31 cellular contexts compared by ENCODE assay signal in genomic region chr17:19372439-19372838, GRCh38. TPM values are rescaled to one million over a fixed set of nuclear protein-coding genes. Genes with fewer than 3 reads are reported as not detected.
A peak's percentile ranks its signal among the peaks of the same experiment; 100 is the strongest.
DNase-seq lines count a peak whose midpoint lies in the region; ATAC-seq and TF ChIP-seq lines count a peak whose summit lies in the region.
"Had no signal": no experiment of that assay in that cellular context is flagged by ENCODE, and none has a peak within 500 bp of the region (broad histone marks: within the 10 kb centered on the region; RNA-seq: fewer than 3 reads in every experiment).

No MANE protein-coding gene starts in this region.

- no peaks in the 10 kb centered on the region for H3K9me3 ChIP-seq in esophagus squamous epithelium
- no peaks in the 10 kb centered on the region for H3K9me3 ChIP-seq in WERI-Rb-1 (ENCODE audit: severe bottlenecking)
- H3K9me3 ChIP-seq: breast epithelium, Caco-2, colonic mucosa, prostate gland, right lobe of liver, thyroid gland had no signal

- POLR2A ChIA-PET in WTC11 (lab: Charles Lee), result no interaction called here

- peaks cover 0 to 50% (median 23%) of the 10 kb centered on the region in 3 donors for H3K4me1 ChIP-seq in esophagus squamous epithelium
- H3K4me1 ChIP-seq: breast epithelium had no signal

- peaks cover 86% of the 10 kb centered on the region for H3K4me1 Mint-ChIP-seq in activated naive CD4-positive, alpha-beta T cell treated with anti-CD3 and anti-CD28 coated beads, Interleukin-2, amount 10 ng/mL, durations not matched to agents 7 days and 5 days
- H3K4me1 Mint-ChIP-seq in activated naive CD4-positive, alpha-beta T cell treated with anti-CD3 and anti-CD28 coated beads for 36 hours (ENCODE audit: low read depth), result peaks cover 30% of the 10 kb centered on the region
- H3K4me1 Mint-ChIP-seq in WTC11, result peaks cover 7% of the 10 kb centered on the region

- 84 to 94% methylated on average over 10 of the region's 12 CpGs for WGBS in esophagus squamous epithelium, 2 donors

- CTCF ChIA-PET in activated naive CD4-positive, alpha-beta T cell treated with anti-CD3 and anti-CD28 coated beads, Interleukin-2, amount 10 ng/mL, durations not matched to agents 7 days and 5 days (lab: Charles Lee), result no interaction called here
- CTCF ChIA-PET in activated naive CD4-positive, alpha-beta T cell treated with anti-CD3 and anti-CD28 coated beads for 36 hours (lab: Charles Lee), result interaction anchor here (0.5 to 1.0 kb wide), 2 partner anchors 9 to 134 kb away, joined by 3 to 4 read pairs; no protein-coding TSS in a partner anchor
- CTCF ChIA-PET in WTC11 (lab: Charles Lee), result interaction anchor here (0.6 to 1.6 kb wide), 2 partner anchors 10 to 389 kb away, joined by 3 to 5 read pairs; partner anchors contain the start of gene B9D1

- peak overlapping the region; percentile 78 for H3K27ac Mint-ChIP-seq in activated naive CD4-positive, alpha-beta T cell treated with anti-CD3 and anti-CD28 coated beads, Interleukin-2, amount 10 ng/mL, durations not matched to agents 7 days and 5 days
- H3K27ac Mint-ChIP-seq in activated naive CD4-positive, alpha-beta T cell treated with anti-CD3 and anti-CD28 coated beads for 36 hours, result no peak overlapping the region
- H3K27ac Mint-ChIP-seq in WTC11, result peak overlapping the region; percentile 14; the same call in 1 of the 2 replicates
- H3K27ac Mint-ChIP-seq: activated T-cell treated with anti-CD3 and anti-CD28 coated beads, Interleukin-2, amount 50 U/mL, for 72 hours had no signal

- TF ChIP-seq CTCF in WTC11 (IDR thresholded peaks at IDR 0.05) (no peak), esophagus squamous epithelium (IDR thresholded peaks at IDR 0.05) (no peak), WERI-Rb-1 (IDR thresholded peaks at IDR 0.05; ENCODE audit: low read depth, low read length) (no peak)

- H3K27ac ChIP-seq in esophagus squamous epithelium, result peak overlapping the region in 3 of 4 donors; percentile 28 to 59 (median 38)
- no peak overlapping the region for H3K27ac ChIP-seq in WERI-Rb-1
- H3K27ac ChIP-seq: breast epithelium, colonic mucosa, prostate gland, right lobe of liver, SK-N-MC, thyroid gland had no signal

- H3K36me3 Mint-ChIP-seq in activated naive CD4-positive, alpha-beta T cell treated with anti-CD3 and anti-CD28 coated beads, Interleukin-2, amount 10 ng/mL, durations not matched to agents 7 days and 5 days, result peaks cover 15% of the 10 kb centered on the region
- H3K36me3 Mint-ChIP-seq in activated naive CD4-positive, alpha-beta T cell treated with anti-CD3 and anti-CD28 coated beads for 36 hours (ENCODE audit: low read depth), result no peaks in the 10 kb centered on the region
- H3K36me3 Mint-ChIP-seq in WTC11, result no peaks in the 10 kb centered on the region

- H3K27me3 ChIP-seq in esophagus squamous epithelium (no peaks in the 10 kb centered on the region), WERI-Rb-1 (ENCODE audit: insufficient read depth, low read depth, severe bottlenecking) (no peaks in the 10 kb centered on the region)
- H3K27me3 ChIP-seq: breast epithelium, colonic mucosa, right lobe of liver, thyroid gland had no signal

- H3K4me3 ChIP-seq in esophagus squamous epithelium (no peak overlapping the region), WERI-Rb-1 (ENCODE audit: low read depth, low read length) (no peak overlapping the region)
- H3K4me3 ChIP-seq: breast epithelium, colonic mucosa, prostate gland, right lobe of liver, SK-N-MC, thyroid gland had no signal

- intact Hi-C loops in activated naive CD4-positive, alpha-beta T cell treated with anti-CD3 and anti-CD28 coated beads for 36 hours (cut with micrococcal nuclease), result no loop called here
- intact Hi-C loops in esophagus squamous epithelium (cut with DNase I), result no loop called here

- TF ChIP-seq POLR2A in esophagus squamous epithelium (IDR thresholded peaks at IDR 0.05), result no peak

- no peak for DNase-seq in activated naive CD4-positive, alpha-beta T cell treated with anti-CD3 and anti-CD28 coated beads, Interleukin-2, amount 10 ng/mL, durations not matched to agents 7 days and 5 days
- no peak for DNase-seq in activated naive CD4-positive, alpha-beta T cell treated with anti-CD3 and anti-CD28 coated beads for 36 hours
- no peak for DNase-seq in WTC11 (ENCODE audit: low spot score)
- no peak for DNase-seq in esophagus squamous epithelium (lab: John Stamatoyannopoulos, UW)
- DNase-seq in stimulated activated CD8-positive, alpha-beta memory T cell treated with anti-CD3 and anti-CD28 coated beads, Interleukin-4, amount 100 ng/mL, for 48 hours, result peak; percentile 16
- DNase-seq in WERI-Rb-1, result no peak
- DNase-seq: activated CD4-positive, alpha-beta T cell treated with anti-CD3 and anti-CD28 coated beads, Interleukin-2, amount 50 U/mL, for 1 hour; activated naive CD4-positive, alpha-beta T cell treated with anti-CD3 and anti-CD28 coated beads, Interleukin-2, amount 50 U/mL, for 16 hours; activated T-cell treated with anti-CD3 and anti-CD28 coated beads, Interleukin-2, amount 50 U/mL, for 72 hours; amygdala; Caco-2; colonic mucosa; DMS53; effector CD8-positive, alpha-beta T cell; erythroblast; glutamatergic neuron; left ventricle myocardium superior; MM.1S; NCI-H1930; NCI-H524; occipital lobe; stimulated activated CD4-positive, alpha-beta T cell treated with anti-CD3 and anti-CD28 coated beads, Interleukin-12 subunit alpha, Interleukin-12 subunit beta, amount 100 ng/mL, for 4 hours; stimulated activated CD4-positive, alpha-beta T cell treated with anti-CD3 and anti-CD28 coated beads, Interleukin-2, amount 100 ng/mL, for 48 hours; thyroid gland had no signal

- no peaks in the 10 kb centered on the region for H3K9me3 Mint-ChIP-seq in activated naive CD4-positive, alpha-beta T cell treated with anti-CD3 and anti-CD28 coated beads, Interleukin-2, amount 10 ng/mL, durations not matched to agents 7 days and 5 days
- H3K9me3 Mint-ChIP-seq in activated naive CD4-positive, alpha-beta T cell treated with anti-CD3 and anti-CD28 coated beads for 36 hours, result no peaks in the 10 kb centered on the region
- no peaks in the 10 kb centered on the region for H3K9me3 Mint-ChIP-seq in WTC11
- H3K9me3 Mint-ChIP-seq: activated T-cell treated with anti-CD3 and anti-CD28 coated beads, Interleukin-2, amount 50 U/mL, for 72 hours had no signal

- H3K36me3 ChIP-seq in esophagus squamous epithelium, result no peaks in the 10 kb centered on the region
- no peaks in the 10 kb centered on the region for H3K36me3 ChIP-seq in WERI-Rb-1
- H3K36me3 ChIP-seq: breast epithelium, colonic mucosa, prostate gland, right lobe of liver, thyroid gland had no signal

- no peaks in the 10 kb centered on the region for H3K27me3 Mint-ChIP-seq in activated naive CD4-positive, alpha-beta T cell treated with anti-CD3 and anti-CD28 coated beads, Interleukin-2, amount 10 ng/mL, durations not matched to agents 7 days and 5 days
- H3K27me3 Mint-ChIP-seq in activated naive CD4-positive, alpha-beta T cell treated with anti-CD3 and anti-CD28 coated beads for 36 hours (ENCODE audit: low read depth), result no peaks in the 10 kb centered on the region
- no peaks in the 10 kb centered on the region for H3K27me3 Mint-ChIP-seq in WTC11 (ENCODE audit: low read depth)

- ATAC-seq in WTC11 (no peak), GM21786 (IDR thresholded peaks at IDR 0.05; ENCODE audit: unreplicated experiment) (no peak), GM21528 (IDR thresholded peaks at IDR 0.05; ENCODE audit: low FRiP score, unreplicated experiment) (no peak)
- ATAC-seq: activated T-cell treated with anti-CD3 and anti-CD28 coated beads, Interleukin-2, amount 50 U/mL, for 72 hours; left ventricle myocardium superior; right lobe of liver had no signal

- peak overlapping the region; percentile 18 for H3K4me3 Mint-ChIP-seq in activated naive CD4-positive, alpha-beta T cell treated with anti-CD3 and anti-CD28 coated beads, Interleukin-2, amount 10 ng/mL, durations not matched to agents 7 days and 5 days
- H3K4me3 Mint-ChIP-seq in activated naive CD4-positive, alpha-beta T cell treated with anti-CD3 and anti-CD28 coated beads for 36 hours, result no peak overlapping the region
- no peak overlapping the region for H3K4me3 Mint-ChIP-seq in WTC11
- H3K4me3 Mint-ChIP-seq: activated T-cell treated with anti-CD3 and anti-CD28 coated beads, Interleukin-2, amount 50 U/mL, for 72 hours had no signal

TF ChIP-seq in WTC11, 78 proteins besides CTCF, POLR2A, EP300 and RAD21 (continues in another document):
- TF ChIP-seq, protein P1, sequence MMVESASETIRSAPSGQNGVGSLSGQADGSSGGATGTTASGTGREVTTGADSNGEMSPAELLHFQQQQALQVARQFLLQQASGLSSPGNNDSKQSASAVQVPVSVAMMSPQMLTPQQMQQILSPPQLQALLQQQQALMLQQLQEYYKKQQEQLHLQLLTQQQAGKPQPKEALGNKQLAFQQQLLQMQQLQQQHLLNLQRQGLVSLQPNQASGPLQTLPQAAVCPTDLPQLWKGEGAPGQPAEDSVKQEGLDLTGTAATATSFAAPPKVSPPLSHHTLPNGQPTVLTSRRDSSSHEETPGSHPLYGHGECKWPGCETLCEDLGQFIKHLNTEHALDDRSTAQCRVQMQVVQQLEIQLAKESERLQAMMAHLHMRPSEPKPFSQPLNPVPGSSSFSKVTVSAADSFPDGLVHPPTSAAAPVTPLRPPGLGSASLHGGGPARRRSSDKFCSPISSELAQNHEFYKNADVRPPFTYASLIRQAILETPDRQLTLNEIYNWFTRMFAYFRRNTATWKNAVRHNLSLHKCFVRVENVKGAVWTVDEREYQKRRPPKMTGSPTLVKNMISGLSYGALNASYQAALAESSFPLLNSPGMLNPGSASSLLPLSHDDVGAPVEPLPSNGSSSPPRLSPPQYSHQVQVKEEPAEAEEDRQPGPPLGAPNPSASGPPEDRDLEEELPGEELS (CRISPR knock-in tag; IDR thresholded peaks at IDR 0.05), result no peak
- no peak for TF ChIP-seq FOXK1 (CRISPR knock-in tag; IDR thresholded peaks at IDR 0.05)

RNA-seq across cellular contexts. Expression of gene MAPK7, which starts 5.9 kb away (rescaled TPM):
- total RNA-seq in activated naive CD4-positive, alpha-beta T cell treated with anti-CD3 and anti-CD28 coated beads for 36 hours, result 10 to 100 TPM in 1 of 2 experiments, 1 to 10 TPM in 1; 8.7 to 10.7 TPM
- total RNA-seq in WTC11 (2021) (35.6 to 38.5 TPM (median 37.4 TPM) in 3 replicates), esophagus squamous epithelium (10 to 100 TPM; 22.6 to 39.7 (median 28.1) TPM)

RNA-seq across cellular contexts. Expression of gene B9D1, which starts 9.9 kb away (rescaled TPM):
- total RNA-seq in activated naive CD4-positive, alpha-beta T cell treated with anti-CD3 and anti-CD28 coated beads for 36 hours, result 1 to 10 TPM; 8.7 TPM
- total RNA-seq in WTC11 (2021) (31.9 to 39.2 TPM (median 39.0 TPM) in 3 replicates), esophagus squamous epithelium (10 to 100 TPM in 3 of 4 donors, 1 to 10 TPM in 1; 9.2 to 24.5 (median 13.0) TPM)

RNA-seq across cellular contexts. Expression of gene MFAP4, which starts 14.6 kb away (rescaled TPM):
- total RNA-seq in activated naive CD4-positive, alpha-beta T cell treated with anti-CD3 and anti-CD28 coated beads for 36 hours, result not detected
- total RNA-seq in WTC11 (2021), result 3.9 to 4.1 TPM (median 4.0 TPM) in 3 replicates
- total RNA-seq in esophagus squamous epithelium, result 100 to 1,000 TPM in 1 of 4 donors, 10 to 100 TPM in 2, 1 to 10 TPM in 1; 4.3 to 365 (median 21.6) TPM
- total RNA-seq: Caco-2; T-helper 2 cell treated with Interferon-gamma antibody and Interleukin-4, amounts not matched to agents 100 ng/mL and 5 ng/mL, for 36 hours had no signal

RNA-seq across cellular contexts. Expression of gene RNF112, which starts 38.6 kb away (rescaled TPM):
- under 1 TPM; 0.31 to 0.32 TPM for total RNA-seq in activated naive CD4-positive, alpha-beta T cell treated with anti-CD3 and anti-CD28 coated beads for 36 hours
- total RNA-seq in WTC11 (2021) (4.5 to 5.1 TPM (median 4.9 TPM) in 3 replicates), esophagus squamous epithelium (1 to 10 TPM in 1 of 4 donors, under 1 TPM in 2, not detected in 1; 0.45 to 1.5 (median 0.92) TPM)
- total RNA-seq: Caco-2 had no signal
